Comparison of ENCODE assay signal across 8 cellular contexts in genomic region chr4:109729563-109730293, GRCh38. TPM values are rescaled to one million over a fixed set of nuclear protein-coding genes. Genes with fewer than 3 reads are reported as not detected.
DNase-seq lines count a peak whose midpoint lies in the region; ATAC-seq, FAIRE-seq and TF ChIP-seq lines count a peak whose summit lies in the region.

Gene PLA2G12A (minus strand): TSS chr4:109730070. CDS start chr4:109729809, 261 bp downstream.

- no peaks in the 10 kb centered on the region for H3K27me3 Mint-ChIP-seq in activated naive CD4-positive, alpha-beta T cell treated with anti-CD3 and anti-CD28 coated beads, Interleukin-2, amount 50 U/mL, for 24 hours

- ATAC-seq in Right ventricle myocardium inferior (peak; percentile 97), pancreas (peak; percentile 83 to 95 (median 94))

- peak; percentile 21 for DNase-seq in GM04504 (ENCODE audit: low read depth)
- DNase-seq in H7, result peak; percentile 95
- DNase-seq in LoVo (ENCODE audit: low spot score), result peak; percentile 90
- DNase-seq in SK-N-DZ (ENCODE audit: low spot score), result peak; percentile 50
- DNase-seq in Right ventricle myocardium inferior (ENCODE audit: missing footprints), result peak; percentile 87
- DNase-seq in pancreas, result peak; percentile 91 to 98 (median 96)
- DNase-seq in tibial artery, result peak; percentile 41 to 77

- H3K4me1 Mint-ChIP-seq in activated naive CD4-positive, alpha-beta T cell treated with anti-CD3 and anti-CD28 coated beads, Interleukin-2, amount 50 U/mL, for 24 hours, result peaks cover 28% of the 10 kb centered on the region

- WGBS in pancreas, 2 donors, result 0 to 1% methylated on average over 47 to 79 of the region's 79 CpGs

- H3K4me3 Mint-ChIP-seq in activated naive CD4-positive, alpha-beta T cell treated with anti-CD3 and anti-CD28 coated beads, Interleukin-2, amount 50 U/mL, for 24 hours, result peak within 1 kb of the TSS; percentile 93

- H3K27me3 ChIP-seq in H7 (ENCODE audit: control insufficient read depth, insufficient read depth, low read length) (no peaks in the 10 kb centered on the region), pancreas (no peaks in the 10 kb centered on the region), tibial artery (no peaks in the 10 kb centered on the region)

- peak within 1 kb of the TSS; percentile 87 to 97 (median 95) for H3K27ac ChIP-seq in pancreas
- peak within 1 kb of the TSS; percentile 66 to 79 for H3K27ac ChIP-seq in tibial artery

- TF ChIP-seq CTCF in pancreas (IDR thresholded peaks at IDR 0.05) (no peak), tibial artery (IDR thresholded peaks at IDR 0.05) (no peak)

- peaks cover 0 to 11% (median 5%) of the 10 kb centered on the region in 3 donors for H3K4me1 ChIP-seq in pancreas
- H3K4me1 ChIP-seq in tibial artery, result peaks cover 0 to 16% (median 10%) of the 10 kb centered on the region in 4 donors

- H3K4me3 ChIP-seq in H7 (ENCODE audit: insufficient read depth, low read depth, low read length) (peak within 1 kb of the TSS; percentile 89), pancreas (peak within 1 kb of the TSS; percentile 35 to 79 (median 67)), tibial artery (peak within 1 kb of the TSS; percentile 64 to 87)

- intact Hi-C loops in Right ventricle myocardium inferior (cut with DNase I), result loop anchor here (1.0 to 2.0 kb wide), 2 partner anchors 27 to 86 kb away; partner anchors contain the start of genes CASP6 and GAR1
- intact Hi-C loops in pancreas (cut with DNase I), result no loop called here
- intact Hi-C loops in tibial artery (cut with DNase I; ENCODE audit: low total_unique reads), result loop anchor here (2.0 kb wide), 1 partner anchor 27 kb away; the partner anchor contains the start of gene CASP6

- no peaks in the 10 kb centered on the region for H3K9me3 ChIP-seq in pancreas
- H3K9me3 ChIP-seq in tibial artery, result no peaks in the 10 kb centered on the region

- FAIRE-seq in pancreas (lab: Jason Lieb, UNC), result no peak

- no peaks in the 10 kb centered on the region; the same call in 1 of the 2 replicates for H3K36me3 ChIP-seq in H7 (replicated peaks; ENCODE audit: control insufficient read depth, insufficient read depth, low read length)
- H3K36me3 ChIP-seq in pancreas, result no peaks in the 10 kb centered on the region
- H3K36me3 ChIP-seq in tibial artery, result no peaks in the 10 kb centered on the region

- peaks cover 6% of the 10 kb centered on the region for H3K36me3 Mint-ChIP-seq in activated naive CD4-positive, alpha-beta T cell treated with anti-CD3 and anti-CD28 coated beads, Interleukin-2, amount 50 U/mL, for 24 hours

- H3K9me3 Mint-ChIP-seq in activated naive CD4-positive, alpha-beta T cell treated with anti-CD3 and anti-CD28 coated beads, Interleukin-2, amount 50 U/mL, for 24 hours, result no peaks in the 10 kb centered on the region

- peak within 1 kb of the TSS; percentile 77 for H3K27ac Mint-ChIP-seq in activated naive CD4-positive, alpha-beta T cell treated with anti-CD3 and anti-CD28 coated beads, Interleukin-2, amount 50 U/mL, for 24 hours

RNA-seq across cellular contexts. Expression of gene PLA2G12A, which starts in this region (rescaled TPM):
- total RNA-seq in H7 (2014; rRNA removed; shearing (Covaris generic)), result 41.3 and 49.2 TPM in 2 replicates
- polyA plus RNA-seq in SK-N-DZ (2014; cell fraction: cytosol; rRNA removed), result 6.0 and 11.2 TPM in 2 replicates
- 4.2 and 16.3 TPM in 2 replicates for polyA plus RNA-seq in SK-N-DZ (2014; cell fraction: nucleus; rRNA removed)
- total RNA-seq in Right ventricle myocardium inferior (64.8 TPM), pancreas (10 to 100 TPM; 31.0 to 45.4 (median 34.6) TPM)
- 10 to 100 TPM in 1 of 2 donors, 1 to 10 TPM in 1; 8.4 to 12.0 TPM for polyA plus RNA-seq in pancreas

Comparison
In these comparisons a context has a peak if more than half of its experiments do, and no peak if none do; other contexts are left out.
1. Peak in every context shown above with its lines: DNase-seq, ATAC-seq, H3K4me3 ChIP-seq and H3K27ac ChIP-seq.
2. DNase-seq: peak in every context shown above with its lines; median percentile 96 in pancreas; 95 in H7; 90 in LoVo; 87 in Right ventricle myocardium inferior; 59 in tibial artery; 50 in SK-N-DZ; 21 in GM04504.
3. intact Hi-C loops: an anchor here in Right ventricle myocardium inferior (1.0 to 2.0 kb wide) and tibial artery (2.0 kb wide); none called in pancreas.